In the genomic region with DNA sequence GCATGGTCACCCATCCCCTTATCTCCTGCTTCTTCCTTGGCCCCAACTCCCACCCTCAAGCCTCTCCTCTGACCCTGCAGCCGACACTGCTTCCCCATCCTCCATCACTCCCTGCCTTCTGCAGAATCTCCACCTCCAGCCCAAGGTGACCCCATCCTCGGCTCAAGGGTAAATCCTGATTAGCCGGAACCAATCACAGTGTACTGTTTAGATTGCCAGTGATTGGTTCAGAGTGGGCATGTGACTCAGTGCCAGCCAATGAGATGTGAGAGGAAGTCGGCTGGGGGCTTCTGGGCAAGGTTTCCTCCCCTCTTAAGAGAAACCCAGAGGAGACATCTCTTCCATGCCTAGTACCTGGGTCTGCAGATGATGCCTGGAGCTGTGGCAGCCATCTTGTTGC, we compare ENCODE assay signal across 1 cellular context.
TF ChIP-seq lines count a peak whose summit lies in the region.

No MANE protein-coding gene starts in this region.

TF ChIP-seq in K562, 482 proteins besides CTCF, POLR2A, EP300 and RAD21 (continues in another document):
- peak; percentile 73 for TF ChIP-seq RAD51 (IDR thresholded peaks at IDR 0.05; ENCODE audit: borderline replicate concordance, low read depth)
- no peak for TF ChIP-seq ATF1 (CRISPR knock-in tag; IDR thresholded peaks at IDR 0.05)
- TF ChIP-seq ATF1 (tag; IDR thresholded peaks at IDR 0.05): no peak
- no peak for TF ChIP-seq SP2 (IDR thresholded peaks at IDR 0.05; ENCODE audit: extremely low read depth, low read depth, low read length, poor library complexity, severe bottlenecking)
- peak in 1 of 3 experiments; percentile 7 for TF ChIP-seq YY1 (IDR thresholded peaks at IDR 0.05; ENCODE audit: borderline replicate concordance in 1 of 3, control insufficient read depth in 1 of 3, extremely low read depth in 1 of 3, insufficient read depth in 3 of 3, insufficient read length in 1 of 3, insufficient replicate concordance in 2 of 3, low read depth in 1 of 3, low read length in 2 of 3)
- no peak for TF ChIP-seq HMBOX1 (IDR thresholded peaks at IDR 0.05)
- no peak for TF ChIP-seq ZKSCAN1 (IDR thresholded peaks at IDR 0.05; ENCODE audit: low read depth, low read length)
- TF ChIP-seq NBN (IDR thresholded peaks at IDR 0.05; ENCODE audit: low read depth): no peak
- TF ChIP-seq, protein P1, sequence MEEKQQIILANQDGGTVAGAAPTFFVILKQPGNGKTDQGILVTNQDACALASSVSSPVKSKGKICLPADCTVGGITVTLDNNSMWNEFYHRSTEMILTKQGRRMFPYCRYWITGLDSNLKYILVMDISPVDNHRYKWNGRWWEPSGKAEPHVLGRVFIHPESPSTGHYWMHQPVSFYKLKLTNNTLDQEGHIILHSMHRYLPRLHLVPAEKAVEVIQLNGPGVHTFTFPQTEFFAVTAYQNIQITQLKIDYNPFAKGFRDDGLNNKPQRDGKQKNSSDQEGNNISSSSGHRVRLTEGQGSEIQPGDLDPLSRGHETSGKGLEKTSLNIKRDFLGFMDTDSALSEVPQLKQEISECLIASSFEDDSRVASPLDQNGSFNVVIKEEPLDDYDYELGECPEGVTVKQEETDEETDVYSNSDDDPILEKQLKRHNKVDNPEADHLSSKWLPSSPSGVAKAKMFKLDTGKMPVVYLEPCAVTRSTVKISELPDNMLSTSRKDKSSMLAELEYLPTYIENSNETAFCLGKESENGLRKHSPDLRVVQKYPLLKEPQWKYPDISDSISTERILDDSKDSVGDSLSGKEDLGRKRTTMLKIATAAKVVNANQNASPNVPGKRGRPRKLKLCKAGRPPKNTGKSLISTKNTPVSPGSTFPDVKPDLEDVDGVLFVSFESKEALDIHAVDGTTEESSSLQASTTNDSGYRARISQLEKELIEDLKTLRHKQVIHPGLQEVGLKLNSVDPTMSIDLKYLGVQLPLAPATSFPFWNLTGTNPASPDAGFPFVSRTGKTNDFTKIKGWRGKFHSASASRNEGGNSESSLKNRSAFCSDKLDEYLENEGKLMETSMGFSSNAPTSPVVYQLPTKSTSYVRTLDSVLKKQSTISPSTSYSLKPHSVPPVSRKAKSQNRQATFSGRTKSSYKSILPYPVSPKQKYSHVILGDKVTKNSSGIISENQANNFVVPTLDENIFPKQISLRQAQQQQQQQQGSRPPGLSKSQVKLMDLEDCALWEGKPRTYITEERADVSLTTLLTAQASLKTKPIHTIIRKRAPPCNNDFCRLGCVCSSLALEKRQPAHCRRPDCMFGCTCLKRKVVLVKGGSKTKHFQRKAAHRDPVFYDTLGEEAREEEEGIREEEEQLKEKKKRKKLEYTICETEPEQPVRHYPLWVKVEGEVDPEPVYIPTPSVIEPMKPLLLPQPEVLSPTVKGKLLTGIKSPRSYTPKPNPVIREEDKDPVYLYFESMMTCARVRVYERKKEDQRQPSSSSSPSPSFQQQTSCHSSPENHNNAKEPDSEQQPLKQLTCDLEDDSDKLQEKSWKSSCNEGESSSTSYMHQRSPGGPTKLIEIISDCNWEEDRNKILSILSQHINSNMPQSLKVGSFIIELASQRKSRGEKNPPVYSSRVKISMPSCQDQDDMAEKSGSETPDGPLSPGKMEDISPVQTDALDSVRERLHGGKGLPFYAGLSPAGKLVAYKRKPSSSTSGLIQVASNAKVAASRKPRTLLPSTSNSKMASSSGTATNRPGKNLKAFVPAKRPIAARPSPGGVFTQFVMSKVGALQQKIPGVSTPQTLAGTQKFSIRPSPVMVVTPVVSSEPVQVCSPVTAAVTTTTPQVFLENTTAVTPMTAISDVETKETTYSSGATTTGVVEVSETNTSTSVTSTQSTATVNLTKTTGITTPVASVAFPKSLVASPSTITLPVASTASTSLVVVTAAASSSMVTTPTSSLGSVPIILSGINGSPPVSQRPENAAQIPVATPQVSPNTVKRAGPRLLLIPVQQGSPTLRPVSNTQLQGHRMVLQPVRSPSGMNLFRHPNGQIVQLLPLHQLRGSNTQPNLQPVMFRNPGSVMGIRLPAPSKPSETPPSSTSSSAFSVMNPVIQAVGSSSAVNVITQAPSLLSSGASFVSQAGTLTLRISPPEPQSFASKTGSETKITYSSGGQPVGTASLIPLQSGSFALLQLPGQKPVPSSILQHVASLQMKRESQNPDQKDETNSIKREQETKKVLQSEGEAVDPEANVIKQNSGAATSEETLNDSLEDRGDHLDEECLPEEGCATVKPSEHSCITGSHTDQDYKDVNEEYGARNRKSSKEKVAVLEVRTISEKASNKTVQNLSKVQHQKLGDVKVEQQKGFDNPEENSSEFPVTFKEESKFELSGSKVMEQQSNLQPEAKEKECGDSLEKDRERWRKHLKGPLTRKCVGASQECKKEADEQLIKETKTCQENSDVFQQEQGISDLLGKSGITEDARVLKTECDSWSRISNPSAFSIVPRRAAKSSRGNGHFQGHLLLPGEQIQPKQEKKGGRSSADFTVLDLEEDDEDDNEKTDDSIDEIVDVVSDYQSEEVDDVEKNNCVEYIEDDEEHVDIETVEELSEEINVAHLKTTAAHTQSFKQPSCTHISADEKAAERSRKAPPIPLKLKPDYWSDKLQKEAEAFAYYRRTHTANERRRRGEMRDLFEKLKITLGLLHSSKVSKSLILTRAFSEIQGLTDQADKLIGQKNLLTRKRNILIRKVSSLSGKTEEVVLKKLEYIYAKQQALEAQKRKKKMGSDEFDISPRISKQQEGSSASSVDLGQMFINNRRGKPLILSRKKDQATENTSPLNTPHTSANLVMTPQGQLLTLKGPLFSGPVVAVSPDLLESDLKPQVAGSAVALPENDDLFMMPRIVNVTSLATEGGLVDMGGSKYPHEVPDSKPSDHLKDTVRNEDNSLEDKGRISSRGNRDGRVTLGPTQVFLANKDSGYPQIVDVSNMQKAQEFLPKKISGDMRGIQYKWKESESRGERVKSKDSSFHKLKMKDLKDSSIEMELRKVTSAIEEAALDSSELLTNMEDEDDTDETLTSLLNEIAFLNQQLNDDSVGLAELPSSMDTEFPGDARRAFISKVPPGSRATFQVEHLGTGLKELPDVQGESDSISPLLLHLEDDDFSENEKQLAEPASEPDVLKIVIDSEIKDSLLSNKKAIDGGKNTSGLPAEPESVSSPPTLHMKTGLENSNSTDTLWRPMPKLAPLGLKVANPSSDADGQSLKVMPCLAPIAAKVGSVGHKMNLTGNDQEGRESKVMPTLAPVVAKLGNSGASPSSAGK (IDR thresholded peaks at IDR 0.05): no peak
- no peak for TF ChIP-seq MXD1 (CRISPR knock-in tag; IDR thresholded peaks at IDR 0.05; ENCODE audit: borderline replicate concordance, poor library complexity, severe bottlenecking)
- no peak for TF ChIP-seq TBL1XR1 (IDR thresholded peaks at IDR 0.05; ENCODE audit: low read length in 2 of 2)
- TF ChIP-seq ZNF3 (CRISPR knock-in tag; IDR thresholded peaks at IDR 0.05): no peak
- no peak for TF ChIP-seq ZNF561 (CRISPR knock-in tag; conservative IDR thresholded peaks at IDR 0.05)
- TF ChIP-seq ELK1 (CRISPR knock-in tag; IDR thresholded peaks at IDR 0.05): no peak
- TF ChIP-seq, protein P2, sequence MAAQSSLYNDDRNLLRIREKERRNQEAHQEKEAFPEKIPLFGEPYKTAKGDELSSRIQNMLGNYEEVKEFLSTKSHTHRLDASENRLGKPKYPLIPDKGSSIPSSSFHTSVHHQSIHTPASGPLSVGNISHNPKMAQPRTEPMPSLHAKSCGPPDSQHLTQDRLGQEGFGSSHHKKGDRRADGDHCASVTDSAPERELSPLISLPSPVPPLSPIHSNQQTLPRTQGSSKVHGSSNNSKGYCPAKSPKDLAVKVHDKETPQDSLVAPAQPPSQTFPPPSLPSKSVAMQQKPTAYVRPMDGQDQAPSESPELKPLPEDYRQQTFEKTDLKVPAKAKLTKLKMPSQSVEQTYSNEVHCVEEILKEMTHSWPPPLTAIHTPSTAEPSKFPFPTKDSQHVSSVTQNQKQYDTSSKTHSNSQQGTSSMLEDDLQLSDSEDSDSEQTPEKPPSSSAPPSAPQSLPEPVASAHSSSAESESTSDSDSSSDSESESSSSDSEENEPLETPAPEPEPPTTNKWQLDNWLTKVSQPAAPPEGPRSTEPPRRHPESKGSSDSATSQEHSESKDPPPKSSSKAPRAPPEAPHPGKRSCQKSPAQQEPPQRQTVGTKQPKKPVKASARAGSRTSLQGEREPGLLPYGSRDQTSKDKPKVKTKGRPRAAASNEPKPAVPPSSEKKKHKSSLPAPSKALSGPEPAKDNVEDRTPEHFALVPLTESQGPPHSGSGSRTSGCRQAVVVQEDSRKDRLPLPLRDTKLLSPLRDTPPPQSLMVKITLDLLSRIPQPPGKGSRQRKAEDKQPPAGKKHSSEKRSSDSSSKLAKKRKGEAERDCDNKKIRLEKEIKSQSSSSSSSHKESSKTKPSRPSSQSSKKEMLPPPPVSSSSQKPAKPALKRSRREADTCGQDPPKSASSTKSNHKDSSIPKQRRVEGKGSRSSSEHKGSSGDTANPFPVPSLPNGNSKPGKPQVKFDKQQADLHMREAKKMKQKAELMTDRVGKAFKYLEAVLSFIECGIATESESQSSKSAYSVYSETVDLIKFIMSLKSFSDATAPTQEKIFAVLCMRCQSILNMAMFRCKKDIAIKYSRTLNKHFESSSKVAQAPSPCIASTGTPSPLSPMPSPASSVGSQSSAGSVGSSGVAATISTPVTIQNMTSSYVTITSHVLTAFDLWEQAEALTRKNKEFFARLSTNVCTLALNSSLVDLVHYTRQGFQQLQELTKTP (IDR thresholded peaks at IDR 0.05; ENCODE audit: low read depth in 1 of 2, partially characterized antibody in 2 of 2): no peak
- TF ChIP-seq, protein P3, sequence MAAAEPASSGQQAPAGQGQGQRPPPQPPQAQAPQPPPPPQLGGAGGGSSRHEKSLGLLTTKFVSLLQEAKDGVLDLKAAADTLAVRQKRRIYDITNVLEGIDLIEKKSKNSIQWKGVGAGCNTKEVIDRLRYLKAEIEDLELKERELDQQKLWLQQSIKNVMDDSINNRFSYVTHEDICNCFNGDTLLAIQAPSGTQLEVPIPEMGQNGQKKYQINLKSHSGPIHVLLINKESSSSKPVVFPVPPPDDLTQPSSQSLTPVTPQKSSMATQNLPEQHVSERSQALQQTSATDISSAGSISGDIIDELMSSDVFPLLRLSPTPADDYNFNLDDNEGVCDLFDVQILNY (CRISPR knock-in tag; IDR thresholded peaks at IDR 0.05): no peak
- TF ChIP-seq GABPA (tag; conservative IDR thresholded peaks at IDR 0.05; ENCODE audit: low read depth): no peak
- TF ChIP-seq NFYB (IDR thresholded peaks at IDR 0.05; ENCODE audit: extremely low read depth, insufficient read length): peak; percentile 76
- 0 out of 2 replicates have a peak, but pooled peaks have one; percentile 13 for TF ChIP-seq CBFA2T2 (conservative IDR thresholded peaks at IDR 0.05)
- no peak for TF ChIP-seq SNRNP70 (optimal IDR thresholded peaks at IDR 0.05; ENCODE audit: low read depth, low read length)
- TF ChIP-seq, protein P4, sequence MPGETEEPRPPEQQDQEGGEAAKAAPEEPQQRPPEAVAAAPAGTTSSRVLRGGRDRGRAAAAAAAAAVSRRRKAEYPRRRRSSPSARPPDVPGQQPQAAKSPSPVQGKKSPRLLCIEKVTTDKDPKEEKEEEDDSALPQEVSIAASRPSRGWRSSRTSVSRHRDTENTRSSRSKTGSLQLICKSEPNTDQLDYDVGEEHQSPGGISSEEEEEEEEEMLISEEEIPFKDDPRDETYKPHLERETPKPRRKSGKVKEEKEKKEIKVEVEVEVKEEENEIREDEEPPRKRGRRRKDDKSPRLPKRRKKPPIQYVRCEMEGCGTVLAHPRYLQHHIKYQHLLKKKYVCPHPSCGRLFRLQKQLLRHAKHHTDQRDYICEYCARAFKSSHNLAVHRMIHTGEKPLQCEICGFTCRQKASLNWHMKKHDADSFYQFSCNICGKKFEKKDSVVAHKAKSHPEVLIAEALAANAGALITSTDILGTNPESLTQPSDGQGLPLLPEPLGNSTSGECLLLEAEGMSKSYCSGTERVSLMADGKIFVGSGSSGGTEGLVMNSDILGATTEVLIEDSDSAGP (CRISPR knock-in tag; IDR thresholded peaks at IDR 0.05): no peak
- no peak for TF ChIP-seq MCM7 (IDR thresholded peaks at IDR 0.05)
- TF ChIP-seq PATZ1 (CRISPR knock-in tag; IDR thresholded peaks at IDR 0.05; ENCODE audit: borderline replicate concordance): no peak
- TF ChIP-seq ZNF280A (IDR thresholded peaks at IDR 0.05; ENCODE audit: low read depth, partially characterized antibody): no peak
- TF ChIP-seq ZBED1 (IDR thresholded peaks at IDR 0.05): no peak
